32 cellular contexts compared by ENCODE assay signal in the genomic region with DNA sequence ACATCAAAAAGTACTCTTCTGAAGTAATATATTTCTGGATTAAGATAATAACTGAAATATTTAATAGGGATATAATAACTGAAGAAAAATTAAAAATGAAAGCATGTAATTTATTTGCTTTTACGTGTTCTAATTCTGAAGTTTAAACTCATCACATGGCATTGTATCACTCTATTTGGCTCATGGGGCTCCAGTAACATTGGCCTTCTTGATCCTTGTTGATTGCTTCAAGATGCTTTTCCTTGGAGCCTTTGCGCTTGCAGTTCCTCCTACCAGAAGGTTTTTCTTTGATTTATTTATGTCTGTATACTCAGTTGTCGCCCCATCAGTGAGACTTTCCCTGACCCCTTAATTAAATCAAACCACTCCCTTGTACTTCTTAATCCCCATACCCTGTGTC.
"Had no signal": no experiment of that assay in that cellular context is flagged by ENCODE, and none has a peak within 500 bp of the region (broad histone marks: within the 10 kb centered on the region; RNA-seq: fewer than 3 reads in every experiment).

No MANE protein-coding gene starts in this region.

- H3K27ac ChIP-seq: brain microvascular endothelial cell, Peyer's patch, SK-N-MC, WERI-Rb-1 had no signal

- H3K4me3 ChIP-seq: K562, Peyer's patch, SK-N-MC had no signal

- H3K9me3 ChIP-seq: Peyer's patch had no signal

- H3K36me3 ChIP-seq: brain microvascular endothelial cell, Peyer's patch, WERI-Rb-1 had no signal

- H3K27me3 ChIP-seq: brain microvascular endothelial cell, Peyer's patch had no signal

- DNase-seq: activated CD4-positive, alpha-beta memory T cell treated with anti-CD3 and anti-CD28 coated beads, Interleukin-2, amount 10 ng/mL, durations not matched to agents 7 days and 5 days; activated CD4-positive, alpha-beta T cell treated with anti-CD3 and anti-CD28 coated beads for 1 hour; activated CD4-positive, alpha-beta T cell treated with anti-CD3 and anti-CD28 coated beads for 48 hours; activated CD4-positive, CD25-positive, alpha-beta regulatory T cell; activated CD8-positive, alpha-beta memory T cell treated with anti-CD3 and anti-CD28 coated beads for 24 hours; activated CD8-positive, alpha-beta memory T cell treated with anti-CD3 and anti-CD28 coated beads, Interleukin-2, amount 10 ng/mL, durations not matched to agents 7 days and 5 days; activated CD8-positive, alpha-beta memory T cell treated with anti-CD3 and anti-CD28 coated beads, Interleukin-2, amount 50 U/mL, for 48 hours; activated effector memory CD4-positive, alpha-beta T cell treated with Interleukin-2 at 50 U/mL for 16 hours; activated naive CD4-positive, alpha-beta T cell treated with anti-CD3 and anti-CD28 coated beads, Interleukin-2, amount 10 ng/mL, durations not matched to agents 7 days and 5 days; activated naive CD8-positive, alpha-beta T cell treated with anti-CD3 and anti-CD28 coated beads, Interleukin-2, amount 50 U/mL, for 24 hours; activated T-cell treated with anti-CD3 and anti-CD28 coated beads, Interleukin-2, amount 50 U/mL, for 48 hours; amniotic stem cell; aorta; brain microvascular endothelial cell; NCI-H1092 treated with DMSO at 0.1 percent for 48 hours; NCI-H1417; NCI-H146; NCI-H187; NCI-H2029 treated with DMSO at 0.1 percent for 48 hours; NCI-H2107; NCI-H2171; NCI-H510A; NCI-H526; NCI-H748 treated with DMSO at 0.1 percent for 48 hours; NK-92 treated with Interleukin-12 subunit alpha and Interleukin-12 subunit beta, amount 100 ng/mL, for 24 hours; PC-3; Peyer's patch; RPMI8226; T1000; WERI-Rb-1 had no signal

- H3K4me1 ChIP-seq: Peyer's patch had no signal

- ATAC-seq: activated CD8-positive, alpha-beta memory T cell treated with anti-CD3 and anti-CD28 coated beads, Interleukin-2, amount 10 ng/mL, durations not matched to agents 7 days and 5 days; activated naive CD8-positive, alpha-beta T cell treated with anti-CD3 and anti-CD28 coated beads, Interleukin-2, amount 50 U/mL, for 24 hours; K562; PC-3 had no signal
